Comparison of ENCODE assay signal across 16 cellular contexts in genomic region chr4:76235915-76236314, GRCh38. TPM values are rescaled to one million over a fixed set of nuclear protein-coding genes. Genes with fewer than 3 reads are reported as not detected.
DNase-seq lines count a peak whose midpoint lies in the region; TF ChIP-seq lines count a peak whose summit lies in the region.
"Had no signal": no experiment of that assay in that cellular context is flagged by ENCODE, and none has a peak within 500 bp of the region (broad histone marks: within the 10 kb centered on the region; RNA-seq: fewer than 3 reads in every experiment).

No MANE protein-coding gene starts in this region.

- peak overlapping the region in 1 of 2 donors; percentile 65 for H3K9ac ChIP-seq in colonic mucosa (ENCODE audit: low read depth in 2 of 2, low read length in 2 of 2)

- CTCF ChIA-PET in Caco-2 (lab: Charles Lee): interaction anchor here (0.6 to 1.4 kb wide), 4 partner anchors 24 to 152 kb away, joined by 4 to 5 read pairs (median 4); no protein-coding TSS in a partner anchor

- peaks cover 34% of the 10 kb centered on the region for H3K36me3 Mint-ChIP-seq in Caco-2 (ENCODE audit: insufficient read depth, unreplicated experiment)
- no peaks in the 10 kb centered on the region for H3K36me3 Mint-ChIP-seq in nephron (ENCODE audit: low read depth)

- H3K4me1 ChIP-seq in Caco-2 (peaks cover 59% of the 10 kb centered on the region), colonic mucosa (peaks cover 7% of the 10 kb centered on the region)

- H3K9me3 ChIP-seq in Caco-2 (peaks cover 35% of the 10 kb centered on the region), colonic mucosa (no peaks in the 10 kb centered on the region), MG63 (peaks cover 11% of the 10 kb centered on the region)

- BruUV-seq in Caco-2 (replicated peaks; lab: Mats Ljungman, UMichigan): TSS peak; percentile 74

- no peaks in the 10 kb centered on the region for H3K27me3 Mint-ChIP-seq in Caco-2 (ENCODE audit: insufficient read depth, unreplicated experiment)
- peaks cover 4% of the 10 kb centered on the region for H3K27me3 Mint-ChIP-seq in nephron (ENCODE audit: low read depth)

- peak in 1 of 2 experiments; percentile 74 for DNase-seq in Caco-2
- DNase-seq in NCI-H1048 (lab: John Stamatoyannopoulos, UW): peak; percentile 41
- DNase-seq in colonic mucosa: peak; percentile 53
- DNase-seq in COR-L47 (lab: John Stamatoyannopoulos, UW): no peak
- DNase-seq in NCI-H2081 (lab: John Stamatoyannopoulos, UW): no peak
- DNase-seq in glomerular visceral epithelial cell (ENCODE audit: extremely low spot score): no peak
- no peak for DNase-seq in MG63
- DNase-seq: activated CD4-positive, alpha-beta T cell treated with anti-CD3 and anti-CD28 coated beads for 48 hours; activated T-cell treated with anti-CD3 and anti-CD28 coated beads, Interleukin-2, amount 50 U/mL, for 24 hours; midbrain; NCI-H2081 treated with DMSO at 0.1 percent for 48 hours; stimulated activated CD4-positive, alpha-beta T cell treated with anti-CD3 and anti-CD28 coated beads, Interleukin-1b, Interleukin-23, amount 100 ng/mL, for 48 hours; stimulated activated CD8-positive, alpha-beta memory T cell treated with anti-CD3 and anti-CD28 coated beads, Interleukin-4, amount 100 ng/mL, for 48 hours had no signal

- intact Hi-C loops in Caco-2 (cut with micrococcal nuclease; ENCODE audit: unreplicated experiment): loop anchor here (1.0 kb wide), 4 partner anchors 12 to 35 kb away; partner anchors contain the start of gene FAM47E
- intact Hi-C loops in colonic mucosa (cut with DNase I): no loop called here

- H3K4me1 Mint-ChIP-seq in Caco-2 (ENCODE audit: low read depth, unreplicated experiment): peaks cover 28% of the 10 kb centered on the region
- H3K4me1 Mint-ChIP-seq in nephron: peaks cover 37% of the 10 kb centered on the region

- peak overlapping the region; percentile 13; the same call in 1 of the 2 replicates for H3K4me3 ChIP-seq in Caco-2 (ENCODE audit: low read depth, low read length)
- H3K4me3 ChIP-seq in colonic mucosa: no peak overlapping the region
- H3K4me3 ChIP-seq in MG63: no peak overlapping the region

- peaks cover 48% of the 10 kb centered on the region for H3K9me3 Mint-ChIP-seq in Caco-2 (ENCODE audit: unreplicated experiment)
- H3K9me3 Mint-ChIP-seq in nephron: peaks cover 32% of the 10 kb centered on the region

- peak overlapping the region; percentile 95 for H3K27ac Mint-ChIP-seq in Caco-2 (ENCODE audit: unreplicated experiment)
- H3K27ac Mint-ChIP-seq in nephron: peak overlapping the region; percentile 43 to 69 (median 49)
- H3K27ac Mint-ChIP-seq: activated T-cell treated with anti-CD3 and anti-CD28 coated beads, Interleukin-2, amount 50 U/mL, for 24 hours; IgD-negative memory B cell; T-helper 1 cell treated with Interleukin-12 subunit alpha and Interleukin-12 subunit beta and Interleukin-4 antibody, amounts not matched to agents 30 μg/mL and 1 μg/mL, for 36 hours had no signal

- TF ChIP-seq CTCF in Caco-2 (IDR thresholded peaks at IDR 0.05; ENCODE audit: insufficient read depth in 1 of 2, low read depth in 1 of 2, low read length in 1 of 2, severe bottlenecking in 1 of 2, unreplicated experiment in 1 of 2) (no peak), colonic mucosa (IDR thresholded peaks at IDR 0.05) (no peak), nephron (IDR thresholded peaks at IDR 0.05; ENCODE audit: unreplicated experiment in 3 of 3) (no peak)

- peak overlapping the region; percentile 70 for H3K4me3 Mint-ChIP-seq in Caco-2 (ENCODE audit: unreplicated experiment)
- no peak overlapping the region for H3K4me3 Mint-ChIP-seq in nephron
- H3K4me3 Mint-ChIP-seq: activated T-cell treated with anti-CD3 and anti-CD28 coated beads, Interleukin-2, amount 50 U/mL, for 24 hours; IgD-negative memory B cell; T-helper 1 cell treated with Interleukin-12 subunit alpha and Interleukin-12 subunit beta and Interleukin-4 antibody, amounts not matched to agents 30 μg/mL and 1 μg/mL, for 36 hours had no signal

- H3K27ac ChIP-seq in colonic mucosa: peak overlapping the region; percentile 85

- POLR2A ChIA-PET in Caco-2 (lab: Charles Lee): interaction anchor here (1.3 kb wide), 1 partner anchor 21 kb away, joined by 6 read pairs; no protein-coding TSS in a partner anchor

- no peaks in the 10 kb centered on the region for H3K27me3 ChIP-seq in Caco-2 (replicated peaks; ENCODE audit: control insufficient read depth, insufficient read depth, low read length)
- H3K27me3 ChIP-seq in colonic mucosa: no peaks in the 10 kb centered on the region
- no peaks in the 10 kb centered on the region for H3K27me3 ChIP-seq in MG63

- H3K36me3 ChIP-seq in Caco-2 (ENCODE audit: control insufficient read depth, insufficient read depth, low read length) (no peaks in the 10 kb centered on the region), colonic mucosa (no peaks in the 10 kb centered on the region), MG63 (no peaks in the 10 kb centered on the region)

RNA-seq across cellular contexts. Expression of gene FAM47E, which starts 15.6 kb away (rescaled TPM):
- 6.3 and 6.6 TPM in 2 replicates for total RNA-seq in Caco-2 (2022)
- 1 to 10 TPM; 3.9 to 4.8 TPM for total RNA-seq in colonic mucosa
- total RNA-seq in MG63 (2014; rRNA removed; shearing (Covaris generic); ENCODE audit: low replicate concordance): 0.16 TPM in 1 of 2 replicates, not detected in the other

RNA-seq across cellular contexts. Expression of gene SCARB2, which starts 22.3 kb away (rescaled TPM):
- total RNA-seq in Caco-2 (2022): 148 and 150 TPM in 2 replicates
- total RNA-seq in colonic mucosa: 100 to 1,000 TPM; 156 to 164 TPM
- total RNA-seq in MG63 (2014; rRNA removed; shearing (Covaris generic); ENCODE audit: low replicate concordance): 37.9 and 44.7 TPM in 2 replicates

Comparison
In these comparisons a context has a peak if more than half of its experiments do, and no peak if none do; other contexts are left out.
1. DNase-seq: peak in NCI-H1048 (single experiment) and colonic mucosa (single experiment); none in COR-L47 (single experiment), NCI-H2081 (0 of 2), glomerular visceral epithelial cell (single experiment) and MG63 (single experiment).